In genomic region chr6:13292774-13293173, GRCh38 we compare ENCODE assay signal across 19 cellular contexts.
"Had no signal": no experiment of that assay in that cellular context is flagged by ENCODE, and none has a peak within 500 bp of the region (broad histone marks: within the 10 kb centered on the region; RNA-seq: fewer than 3 reads in every experiment).

No MANE protein-coding gene starts in this region.

- H3K4me3 ChIP-seq: adrenal gland, ascending aorta, gastroesophageal sphincter, mucosa of descending colon, testis had no signal

- H3K4me1 ChIP-seq: adrenal gland, gastroesophageal sphincter, testis had no signal

- H3K27me3 ChIP-seq: adrenal gland, ascending aorta, brain microvascular endothelial cell, gastroesophageal sphincter, testis had no signal

- DNase-seq: activated B cell treated with CpG ODN at 0.5 μM for 24 hours; activated CD4-positive, alpha-beta T cell treated with anti-CD3 and anti-CD28 coated beads for 4 hours; activated CD4-positive, alpha-beta T cell treated with anti-CD3 and anti-CD28 coated beads, Interleukin-2, amount 50 U/mL, for 48 hours; brain microvascular endothelial cell; effector memory CD8-positive, alpha-beta T cell; left cardiac atrium; mesendoderm; mucosa of descending colon; posterior cingulate gyrus; small intestine; stimulated activated naive CD4-positive, alpha-beta T cell; T1000; testis; trophoblast cell had no signal

- H3K9me3 ChIP-seq: adrenal gland, ascending aorta, mucosa of descending colon, testis had no signal

- H3K27ac ChIP-seq: adrenal gland, ascending aorta, brain microvascular endothelial cell, gastroesophageal sphincter, testis had no signal

- ATAC-seq: activated T-helper 17 cell treated with anti-CD3 and anti-CD28 coated beads, Interleukin-2, amount 50 U/mL, for 72 hours; effector memory CD8-positive, alpha-beta T cell; gastroesophageal sphincter; left cardiac atrium; mucosa of descending colon; sciatic nerve had no signal
